ENCODE assay signal across 10 cellular contexts in genomic region chr3:119296723-119297122, GRCh38. TPM values are rescaled to one million over a fixed set of nuclear protein-coding genes. Genes with fewer than 3 reads are reported as not detected.
DNase-seq lines count a peak whose midpoint lies in the region; ATAC-seq and TF ChIP-seq lines count a peak whose summit lies in the region.
"Had no signal": no experiment of that assay in that cellular context is flagged by ENCODE, and none has a peak within 500 bp of the region (broad histone marks: within the 10 kb centered on the region; RNA-seq: fewer than 3 reads in every experiment).

No MANE protein-coding gene starts in this region.

- peak overlapping the region; percentile 93 for H3K4me3 ChIP-seq in GM23248
- peak overlapping the region; percentile 86 for H3K4me3 ChIP-seq in right cardiac atrium (ENCODE audit: low read length)
- H3K4me3 ChIP-seq in spleen: peak overlapping the region in 7 of 8 donors; percentile 8 to 80 (median 71)

- peaks cover 46% of the 10 kb centered on the region for H3K4me1 Mint-ChIP-seq in activated T-helper 17 cell treated with anti-CD3 and anti-CD28 coated beads, Interleukin-2, amount 50 U/mL, for 72 hours

- in situ Hi-C loops in GM23248 (cut with MboI): no loop called here
- in situ Hi-C loops in G401 (cut with HindIII; ENCODE audit: low sequenced_read_pairs): no loop called here

- no peaks in the 10 kb centered on the region for H3K27me3 Mint-ChIP-seq in activated T-helper 17 cell treated with anti-CD3 and anti-CD28 coated beads, Interleukin-2, amount 50 U/mL, for 72 hours

- H3K9me3 Mint-ChIP-seq in activated T-helper 17 cell treated with anti-CD3 and anti-CD28 coated beads, Interleukin-2, amount 50 U/mL, for 72 hours: no peaks in the 10 kb centered on the region

- no peak for TF ChIP-seq CTCF in spleen (IDR thresholded peaks at IDR 0.05 in 8 of 11, conservative IDR thresholded peaks at IDR 0.05 in 3 of 11)

- H3F3A ChIP-seq in GM23248 (ENCODE audit: insufficient read depth): peaks cover 9% of the 10 kb centered on the region

- no peak for TF ChIP-seq POLR2A in spleen (IDR thresholded peaks at IDR 0.05)

- peak overlapping the region; percentile 87 for H3K4me3 Mint-ChIP-seq in activated T-helper 17 cell treated with anti-CD3 and anti-CD28 coated beads, Interleukin-2, amount 50 U/mL, for 72 hours

- no peaks in the 10 kb centered on the region for H3K9me2 ChIP-seq in GM23248 (ENCODE audit: insufficient read depth)

- ATAC-seq in activated T-helper 17 cell treated with anti-CD3 and anti-CD28 coated beads, Interleukin-2, amount 50 U/mL, for 72 hours (replicated peaks): no peak
- ATAC-seq in right cardiac atrium: no peak
- ATAC-seq: HCT116 had no signal

- intact Hi-C loops in right cardiac atrium (cut with DNase I) (loop anchor here in 3 of 4 donors (5.0 to 10.0 kb wide), 3 partner anchors 41 to 168 kb away; partner anchors contain the start of genes POGLUT1 (in 1 of the 3) and TMEM39A (in 1 of the 3)), spleen (cut with DNase I; ENCODE audit: low total_unique reads) (no loop called here)

- peak overlapping the region; percentile 85 for H3K9ac ChIP-seq in GM23248

- no peaks in the 10 kb centered on the region for H4K20me1 ChIP-seq in GM23248 (ENCODE audit: insufficient read depth)

- peaks cover 26% of the 10 kb centered on the region for H3K4me1 ChIP-seq in GM23248 (ENCODE audit: insufficient read depth)
- H3K4me1 ChIP-seq in right cardiac atrium (ENCODE audit: control insufficient read depth, insufficient read depth, low read length): peaks cover 28% of the 10 kb centered on the region
- H3K4me1 ChIP-seq in spleen: peaks cover 21 to 86% (median 60%) of the 10 kb centered on the region in 6 donors

- H3K36me3 ChIP-seq in GM23248 (ENCODE audit: low read depth) (no peaks in the 10 kb centered on the region), spleen (peaks cover 0 to 9% (median 0%) of the 10 kb centered on the region in 6 donors)

- no peak overlapping the region for H2AFZ ChIP-seq in GM23248

- peaks cover 70% of the 10 kb centered on the region for H3K79me2 ChIP-seq in GM23248 (ENCODE audit: insufficient read depth)

- peak overlapping the region; percentile 65 for H3K27ac ChIP-seq in GM23248
- H3K27ac ChIP-seq in right cardiac atrium (ENCODE audit: low read length): peak overlapping the region; percentile 62
- H3K27ac ChIP-seq in spleen: peak overlapping the region in 5 of 8 donors; percentile 15 to 97 (median 94)

- peaks cover 47% of the 10 kb centered on the region for H3K36me3 Mint-ChIP-seq in activated T-helper 17 cell treated with anti-CD3 and anti-CD28 coated beads, Interleukin-2, amount 50 U/mL, for 72 hours (ENCODE audit: low read depth)

- peak; percentile 20 for DNase-seq in GM23248
- DNase-seq in right cardiac atrium: no peak
- peak; percentile 31 for DNase-seq in spleen
- no peak for DNase-seq in G401 (ENCODE audit: low spot score)
- DNase-seq in RPMI8226: no peak
- DNase-seq in NOMO-1 (lab: John Stamatoyannopoulos, UW; ENCODE audit: unreplicated experiment in 2 of 2): no peak
- DNase-seq in OCI-M2 (lab: John Stamatoyannopoulos, UW; ENCODE audit: unreplicated experiment): no peak
- DNase-seq: T-helper 1 cell had no signal

- no peaks in the 10 kb centered on the region for H3K9me3 ChIP-seq in GM23248 (ENCODE audit: low read depth)
- no peaks in the 10 kb centered on the region for H3K9me3 ChIP-seq in right cardiac atrium (ENCODE audit: control insufficient read depth, low read length)
- H3K9me3 ChIP-seq in spleen: no peaks in the 10 kb centered on the region

- no peaks in the 10 kb centered on the region for H3K27me3 ChIP-seq in GM23248 (replicated peaks; ENCODE audit: insufficient read depth)
- no peaks in the 10 kb centered on the region for H3K27me3 ChIP-seq in right cardiac atrium (ENCODE audit: control insufficient read depth, insufficient read depth)
- no peaks in the 10 kb centered on the region for H3K27me3 ChIP-seq in spleen (replicated peaks in 1 of 7)

- peak overlapping the region; percentile 94 for H3K4me2 ChIP-seq in GM23248 (ENCODE audit: unreplicated experiment)

- 60 to 69% methylated on average over 4 of the region's 4 CpGs for WGBS in GM23248 (ENCODE audit: low coverage in 1 of 2, low lambda C conversion rate in 2 of 2, missing lambda C conversion rate in 2 of 2), 2 experiments
- WGBS in right cardiac atrium: 47% methylated on average over 4 of the region's 4 CpGs
- 66 to 82% (median 76%) methylated on average over 4 of the region's 4 CpGs for WGBS in spleen, 5 donors

- peak overlapping the region; percentile 58 for H3K27ac Mint-ChIP-seq in activated T-helper 17 cell treated with anti-CD3 and anti-CD28 coated beads, Interleukin-2, amount 50 U/mL, for 72 hours

RNA-seq across cellular contexts. Expression of gene ARHGAP31, which starts 2.5 kb away (rescaled TPM):
- 14.0 and 15.3 TPM in 2 replicates for total RNA-seq in GM23248 (2014; rRNA removed; shearing (Covaris generic))
- polyA plus RNA-seq in GM23248 (2016; fragmentation: Nextera tagmentation; extraction: Ambion mirVana): 8.1 and 8.5 TPM in 2 replicates
- total RNA-seq in activated T-helper 17 cell treated with anti-CD3 and anti-CD28 coated beads, Interleukin-2, amount 50 U/mL, for 72 hours: 10 to 100 TPM; 11.6 to 14.0 TPM
- total RNA-seq in right cardiac atrium: 10 to 100 TPM; 41.3 to 52.3 (median 48.5) TPM
- polyA plus RNA-seq in right cardiac atrium: 14.6 TPM
- total RNA-seq in spleen: 10 to 100 TPM; 23.6 to 38.0 (median 29.1) TPM
- 1 to 10 TPM; 2.0 to 5.2 (median 2.3) TPM for polyA plus RNA-seq in spleen
- not detected in 2 replicates for total RNA-seq in G401 (2014; rRNA removed; shearing (Covaris generic))

RNA-seq across cellular contexts. Expression of gene B4GALT4, which starts 56.0 kb away (rescaled TPM):
- total RNA-seq in GM23248 (2014; rRNA removed; shearing (Covaris generic)): 55.6 and 56.0 TPM in 2 replicates
- polyA plus RNA-seq in GM23248 (2016; fragmentation: Nextera tagmentation; extraction: Ambion mirVana) (64.0 and 67.9 TPM in 2 replicates), right cardiac atrium (10.3 TPM), spleen (1 to 10 TPM; 7.6 to 8.2 (median 7.7) TPM)
- total RNA-seq in activated T-helper 17 cell treated with anti-CD3 and anti-CD28 coated beads, Interleukin-2, amount 50 U/mL, for 72 hours: 10 to 100 TPM; 18.5 to 28.1 TPM
- total RNA-seq in right cardiac atrium (10 to 100 TPM; 11.9 to 20.1 (median 15.2) TPM), spleen (10 to 100 TPM; 13.6 to 26.2 (median 15.4) TPM)
- total RNA-seq in G401 (2014; rRNA removed; shearing (Covaris generic)): 8.7 and 17.8 TPM in 2 replicates

Comparison
In these comparisons a context has a peak if more than half of its experiments do, and no peak if none do; other contexts are left out.
1. DNase-seq: peak in GM23248 (single experiment) and spleen (single experiment); none in right cardiac atrium (0 of 3), G401 (single experiment), RPMI8226 (single experiment), NOMO-1 (0 of 2) and OCI-M2 (single experiment).
2. RNA of gene ARHGAP31, which starts 2.5 kb away (total RNA-seq): 41.3 to 52.3 TPM in right cardiac atrium, 23.6 to 38.0 TPM in spleen, 14.0 to 15.3 TPM in GM23248 and 11.6 to 14.0 TPM in activated T-helper 17 cell treated with anti-CD3 and anti-CD28 coated beads, Interleukin-2, amount 50 U/mL, for 72 hours; not detected in G401; every median in the first group is over 10 times any median in the second.
3. Peak in every context shown above with its lines, with median percentiles within 50 percentile points of each other: H3K27ac ChIP-seq and H3K4me3 ChIP-seq.